In genomic region chr6:158003910-158004695, GRCh38 we compare ENCODE assay signal across 1 cellular context.
TF ChIP-seq lines count a peak whose summit lies in the region.

No MANE protein-coding gene starts in this region.

TF ChIP-seq in WTC11, 78 proteins besides CTCF, POLR2A, EP300 and RAD21 (continued from another document):
- TF ChIP-seq E2F1 (CRISPR knock-in tag; IDR thresholded peaks at IDR 0.05): no peak
